ENCODE assay signal across 8 cellular contexts in genomic region chr1:149860684-149861496, GRCh38. TPM values are rescaled to one million over a fixed set of nuclear protein-coding genes. Genes with fewer than 3 reads are reported as not detected.
DNase-seq lines count a peak whose midpoint lies in the region; ATAC-seq and FAIRE-seq lines count a peak whose summit lies in the region.
"Not testable (repeated sequence)": the region's sequence is repeated elsewhere in the genome, so short reads cannot be mapped to it uniquely, and the experiment has no call there.

No MANE protein-coding gene starts in this region.

- H3K36me3 Mint-ChIP-seq in activated T-cell treated with anti-CD3 and anti-CD28 coated beads, Interleukin-2, amount 50 U/mL, for 4 hours (ENCODE audit: insufficient read depth), result not testable (repeated sequence)

- H3K4me3 Mint-ChIP-seq in activated T-cell treated with anti-CD3 and anti-CD28 coated beads, Interleukin-2, amount 50 U/mL, for 4 hours; stimulated activated naive CD8-positive, alpha-beta T cell treated with anti-CD3 and anti-CD28 coated beads, Interleukin-15, amount 100 ng/mL, for 72 hours: not testable (repeated sequence)

- H3K27ac Mint-ChIP-seq in stimulated activated naive CD8-positive, alpha-beta T cell treated with anti-CD3 and anti-CD28 coated beads, Interleukin-15, amount 100 ng/mL, for 72 hours, result not testable (repeated sequence)

- ATAC-seq in GM19397 (IDR thresholded peaks at IDR 0.05; ENCODE audit: unreplicated experiment) (peak; percentile 68), GM21825 (IDR thresholded peaks at IDR 0.05; ENCODE audit: unreplicated experiment) (peak; percentile 58), HG03039 (IDR thresholded peaks at IDR 0.05; ENCODE audit: unreplicated experiment) (peak; percentile 71), HG03469 (IDR thresholded peaks at IDR 0.05; ENCODE audit: unreplicated experiment) (peak; percentile 43), left colon (peak; percentile 79)
- ATAC-seq in activated T-cell treated with anti-CD3 and anti-CD28 coated beads, Interleukin-2, amount 50 U/mL, for 4 hours, result peak; percentile 87 to 89
- peak; percentile 85 for ATAC-seq in stimulated activated naive CD8-positive, alpha-beta T cell treated with anti-CD3 and anti-CD28 coated beads, Interleukin-15, amount 100 ng/mL, for 72 hours

- intact Hi-C loops in left colon (cut with DNase I, micrococcal nuclease), result not testable (repeated sequence)

- H3K9me3 Mint-ChIP-seq in activated T-cell treated with anti-CD3 and anti-CD28 coated beads, Interleukin-2, amount 50 U/mL, for 4 hours; stimulated activated naive CD8-positive, alpha-beta T cell treated with anti-CD3 and anti-CD28 coated beads, Interleukin-15, amount 100 ng/mL, for 72 hours: not testable (repeated sequence)

- not testable (repeated sequence) for DNase-seq in GM18507 (ENCODE audit: extremely low spot score, insufficient read length, low read depth); activated T-cell treated with anti-CD3 and anti-CD28 coated beads, Interleukin-2, amount 50 U/mL, for 4 hours; left colon; stimulated activated naive CD8-positive, alpha-beta T cell treated with anti-CD3 and anti-CD28 coated beads, Interleukin-15, amount 100 ng/mL, for 72 hours

- H3K27me3 Mint-ChIP-seq in activated T-cell treated with anti-CD3 and anti-CD28 coated beads, Interleukin-2, amount 50 U/mL, for 4 hours (ENCODE audit: low read depth); stimulated activated naive CD8-positive, alpha-beta T cell treated with anti-CD3 and anti-CD28 coated beads, Interleukin-15, amount 100 ng/mL, for 72 hours: not testable (repeated sequence)

- not testable (repeated sequence) for H3K4me1 Mint-ChIP-seq in activated T-cell treated with anti-CD3 and anti-CD28 coated beads, Interleukin-2, amount 50 U/mL, for 4 hours (ENCODE audit: low read depth); stimulated activated naive CD8-positive, alpha-beta T cell treated with anti-CD3 and anti-CD28 coated beads, Interleukin-15, amount 100 ng/mL, for 72 hours

- peak; percentile 88 for FAIRE-seq in GM18507 (lab: Jason Lieb, UNC)

RNA-seq across cellular contexts. Expression of gene BOLA1, which starts 38.5 kb away (rescaled TPM):
- total RNA-seq in activated T-cell treated with anti-CD3 and anti-CD28 coated beads, Interleukin-2, amount 50 U/mL, for 4 hours, result 10 to 100 TPM; 15.7 to 18.9 (median 17.9) TPM
- total RNA-seq in left colon, result 10 to 100 TPM; 11.0 to 12.6 TPM

RNA-seq across cellular contexts. Expression of gene SV2A, which starts 56.8 kb away (rescaled TPM):
- 1 to 10 TPM; 4.8 to 5.4 (median 5.0) TPM for total RNA-seq in activated T-cell treated with anti-CD3 and anti-CD28 coated beads, Interleukin-2, amount 50 U/mL, for 4 hours
- total RNA-seq in left colon, result 1 to 10 TPM; 1.1 to 1.4 TPM
